15 cellular contexts compared by ENCODE assay signal in the genomic region with DNA sequence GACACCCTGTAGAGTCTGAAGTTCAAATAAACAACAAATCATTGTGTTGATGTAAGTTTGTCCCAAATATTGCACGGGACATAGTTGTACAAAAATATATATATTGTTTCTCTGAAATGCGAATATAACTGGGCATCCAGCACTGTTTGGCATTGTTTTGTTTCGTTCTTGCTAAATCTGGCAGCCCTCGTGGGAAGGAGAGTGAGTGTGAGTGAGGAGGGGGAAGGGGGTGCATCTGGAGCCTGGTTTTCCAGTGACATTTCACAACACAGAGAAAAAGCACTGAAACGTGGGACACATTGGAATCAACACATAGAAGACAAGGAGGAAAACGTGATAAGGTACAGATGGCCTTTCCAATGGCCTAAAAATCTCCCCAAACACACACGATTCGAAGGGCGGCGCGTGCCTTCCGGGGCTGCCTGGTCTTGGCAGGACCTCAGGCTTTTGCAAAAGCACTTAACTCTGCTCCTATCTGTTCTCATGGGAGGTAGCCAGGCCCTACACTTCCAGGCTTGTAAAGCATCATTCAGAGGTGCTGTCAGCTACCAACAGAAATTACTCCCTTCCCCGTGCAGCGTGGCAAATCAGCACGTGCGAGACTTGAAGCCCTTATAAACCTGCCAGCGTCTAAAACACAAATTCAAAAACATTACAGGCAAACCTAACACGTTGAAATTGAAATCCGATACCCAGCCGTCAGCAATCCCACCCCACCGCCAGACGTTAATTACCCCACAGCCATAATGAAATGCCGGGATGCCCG.
A peak's percentile ranks its signal among the peaks of the same experiment; 100 is the strongest.
DNase-seq lines count a peak whose midpoint lies in the region; TF ChIP-seq lines count a peak whose summit lies in the region.
"Had no signal": no experiment of that assay in that cellular context is flagged by ENCODE, and none has a peak within 500 bp of the region (broad histone marks: within the 10 kb centered on the region; RNA-seq: fewer than 3 reads in every experiment).

No MANE protein-coding gene starts in this region.

- no CpG with 5 or more reads among the region's 24 CpGs for WGBS in trophoblast cell (ENCODE audit: extremely low coverage, insufficient coverage, insufficient read length)

- no peak overlapping the region for H2BK5ac ChIP-seq in trophoblast cell (ENCODE audit: low read depth, low read length, poor library complexity)

- no peak overlapping the region for H2BK120ac ChIP-seq in trophoblast cell (ENCODE audit: insufficient read depth, low read length, poor library complexity)

- H4K8ac ChIP-seq in trophoblast cell (ENCODE audit: low read depth, low read length): no peak overlapping the region

- no peak overlapping the region for H3K4me2 ChIP-seq in trophoblast cell (ENCODE audit: low read length)

- no peak overlapping the region for H3K23ac ChIP-seq in trophoblast cell (ENCODE audit: low read length)

- H3K27me3 ChIP-seq in cardiac muscle cell: no peaks in the 10 kb centered on the region
- no peaks in the 10 kb centered on the region for H3K27me3 ChIP-seq in trophoblast cell (ENCODE audit: insufficient read depth, low read length)

- H3K9ac ChIP-seq in trophoblast cell (ENCODE audit: low read length): no peak overlapping the region

- DNase-seq in DMS153 (lab: John Stamatoyannopoulos, UW) (peak; percentile 21), DMS153 treated with DMSO at 0.1 percent for 48 hours (lab: John Stamatoyannopoulos, UW; ENCODE audit: unreplicated experiment) (no peak), NCI-H1694 treated with DMSO at 0.1 percent for 48 hours (lab: John Stamatoyannopoulos, UW) (peak; percentile 64), cardiac muscle cell (ENCODE audit: low read depth in 1 of 2, low spot score in 1 of 2) (peak; percentile 49 to 53), retina (peak; percentile 46), trophoblast cell (no peak), SW480 (ENCODE audit: low spot score) (no peak), coronary artery (ENCODE audit: low spot score) (no peak)
- DNase-seq: activated T-cell treated with anti-CD3 and anti-CD28 coated beads, Interleukin-2, amount 50 U/mL, for 72 hours; CD8-positive, alpha-beta T cell; gastrocnemius medialis; mesendoderm; NCI-H2107; stomach had no signal

- H4K91ac ChIP-seq in trophoblast cell (ENCODE audit: low read depth, low read length): no peak overlapping the region

- H3K27ac ChIP-seq in cardiac muscle cell (peak overlapping the region; percentile 2), trophoblast cell (ENCODE audit: low read depth, low read length) (no peak overlapping the region), coronary artery (no peak overlapping the region)
- H3K27ac ChIP-seq: 22Rv1, gastrocnemius medialis, stomach had no signal

- H3K4me1 ChIP-seq in cardiac muscle cell (ENCODE audit: low read depth) (peaks cover 25% of the 10 kb centered on the region), trophoblast cell (ENCODE audit: control insufficient read depth in 1 of 2, insufficient read depth in 2 of 2, low read length in 2 of 2) (no peaks in the 10 kb centered on the region)
- H3K4me1 ChIP-seq: gastrocnemius medialis had no signal

- no peak overlapping the region for H4K12ac ChIP-seq in trophoblast cell (ENCODE audit: low read depth, low read length)

- H3K79me1 ChIP-seq in trophoblast cell (ENCODE audit: low read length): no peaks in the 10 kb centered on the region

- H3K36me3 ChIP-seq in cardiac muscle cell (no peaks in the 10 kb centered on the region), trophoblast cell (ENCODE audit: control insufficient read depth in 1 of 2, insufficient read depth in 2 of 2, low read length in 2 of 2) (no peaks in the 10 kb centered on the region)
- H3K36me3 ChIP-seq: gastrocnemius medialis, stomach had no signal

- H2AFZ ChIP-seq in trophoblast cell (ENCODE audit: insufficient read depth, low read length, poor library complexity): no peak overlapping the region

- H3K9me3 ChIP-seq in cardiac muscle cell (ENCODE audit: low read depth) (no peaks in the 10 kb centered on the region), trophoblast cell (ENCODE audit: insufficient read depth, low read depth, low read length) (peaks cover 2% of the 10 kb centered on the region)
- H3K9me3 ChIP-seq: gastrocnemius medialis had no signal

- H3K4ac ChIP-seq in trophoblast cell (ENCODE audit: low read depth, low read length): no peak overlapping the region

- TF ChIP-seq CTCF in cardiac muscle cell (IDR thresholded peaks at IDR 0.05; ENCODE audit: low read depth, low read length) (no peak), coronary artery (IDR thresholded peaks at IDR 0.05) (no peak)

- H3K79me2 ChIP-seq in trophoblast cell (ENCODE audit: control insufficient read depth, insufficient read depth, low read length, poor library complexity): no peaks in the 10 kb centered on the region

- no peak overlapping the region for H3K18ac ChIP-seq in trophoblast cell (ENCODE audit: low read length)

- H2AK5ac ChIP-seq in trophoblast cell (ENCODE audit: low read length): no peak overlapping the region

- H2BK12ac ChIP-seq in trophoblast cell (ENCODE audit: low read length): no peak overlapping the region

- no peak overlapping the region for H3K4me3 ChIP-seq in cardiac muscle cell
- no peak overlapping the region for H3K4me3 ChIP-seq in trophoblast cell (ENCODE audit: low read depth, low read length)
- no peak overlapping the region for H3K4me3 ChIP-seq in coronary artery
- H3K4me3 ChIP-seq: gastrocnemius medialis, stomach had no signal

- no peak overlapping the region for H3K14ac ChIP-seq in trophoblast cell (ENCODE audit: low read length)

Comparison
In these comparisons a context has a peak if more than half of its experiments do, and no peak if none do; other contexts are left out.
1. DNase-seq: peak in DMS153 (single experiment), NCI-H1694 treated with DMSO at 0.1 percent for 48 hours (single experiment), cardiac muscle cell (2 of 2) and retina (single experiment); none in DMS153 treated with DMSO at 0.1 percent for 48 hours (single experiment), trophoblast cell (0 of 2), SW480 (single experiment) and coronary artery (single experiment).